Comparison of ENCODE assay signal across 20 cellular contexts in genomic region chr10:104505521-104506041, GRCh38.
DNase-seq lines count a peak whose midpoint lies in the region; ATAC-seq, FAIRE-seq and TF ChIP-seq lines count a peak whose summit lies in the region.
"Had no signal": no experiment of that assay in that cellular context is flagged by ENCODE, and none has a peak within 500 bp of the region (broad histone marks: within the 10 kb centered on the region; RNA-seq: fewer than 3 reads in every experiment).

No MANE protein-coding gene starts in this region.

- H3K9me3 Mint-ChIP-seq in H9 (no peaks in the 10 kb centered on the region; a peak in 1 of 5 replicates), WTC11 (no peaks in the 10 kb centered on the region)
- H3K9me3 Mint-ChIP-seq in natural killer cell treated with Interleukin-12 subunit alpha and Interleukin-12 subunit beta and Interleukin-15 and Interleukin-18, amount 100 ng/mL, for 72 hours: no peaks in the 10 kb centered on the region
- H3K9me3 Mint-ChIP-seq: CD14-positive monocyte; CD8-positive, alpha-beta T cell had no signal

- H4K8ac ChIP-seq in H9 (replicated peaks; ENCODE audit: insufficient read length, low read depth, low read length): no peak overlapping the region

- no peak overlapping the region for H2AK5ac ChIP-seq in H9 (ENCODE audit: insufficient read length, low read length)

- no peak overlapping the region for H3K23ac ChIP-seq in H9 (ENCODE audit: insufficient read length, low read depth, low read length)

- no TSS peak for BruUV-seq in A673 (replicated peaks; lab: Mats Ljungman, UMichigan)

- no peak overlapping the region for H2AFZ ChIP-seq in H9 (ENCODE audit: low read length)

- no peak overlapping the region for H4K91ac ChIP-seq in H9 (ENCODE audit: insufficient read length, low read depth, low read length)

- H3K23me2 ChIP-seq in H9 (ENCODE audit: insufficient read length, low read depth, low read length, poor library complexity, severe bottlenecking): no peaks in the 10 kb centered on the region

- H2BK20ac ChIP-seq in H9 (ENCODE audit: low read depth, low read length, poor library complexity, severe bottlenecking): no peak overlapping the region

- H3K18ac ChIP-seq in H9 (ENCODE audit: insufficient read length, low read depth, low read length): no peak overlapping the region

- no peak overlapping the region for H3T11ph ChIP-seq in H9 (ENCODE audit: low read length)

- H3K27ac ChIP-seq in A673 (ENCODE audit: low read depth, low read length, poor library complexity, severe bottlenecking): no peak overlapping the region
- H3K27ac ChIP-seq in H9 (ENCODE audit: insufficient read length, low read depth, low read length): no peak overlapping the region
- no peak overlapping the region for H3K27ac ChIP-seq in dorsolateral prefrontal cortex

- no peak for FAIRE-seq in GM19239 (lab: Jason Lieb, UNC)
- FAIRE-seq: A204.1, D721Med, G401.6, GM12892, H54 had no signal

- H3K9ac ChIP-seq in H9 (ENCODE audit: extremely low read depth, insufficient read length, low read length): no peak overlapping the region

- peaks cover 3% of the 10 kb centered on the region; the same call in 1 of the 2 replicates for H3K27me3 Mint-ChIP-seq in H9 (ENCODE audit: low read depth)
- H3K27me3 Mint-ChIP-seq in WTC11 (ENCODE audit: low read depth): no peaks in the 10 kb centered on the region
- H3K27me3 Mint-ChIP-seq in natural killer cell treated with Interleukin-12 subunit alpha and Interleukin-12 subunit beta and Interleukin-15 and Interleukin-18, amount 100 ng/mL, for 72 hours: peaks cover 21 to 36% of the 10 kb centered on the region in 2 donors

- H2BK15ac ChIP-seq in H9 (ENCODE audit: low read depth, low read length): no peak overlapping the region

- TF ChIP-seq CTCF in A673 (conservative IDR thresholded peaks at IDR 0.05; ENCODE audit: low read depth, low read length) (0 out of 2 replicates have a peak, but pooled peaks have one; percentile 11), H9 (conservative IDR thresholded peaks at IDR 0.05) (peak; percentile 50; the same call in 2 of the 3 replicates), WTC11 (IDR thresholded peaks at IDR 0.05) (no peak), dorsolateral prefrontal cortex (IDR thresholded peaks at IDR 0.05 in 54 of 56, conservative IDR thresholded peaks at IDR 0.05 in 2 of 56; ENCODE audit: low read depth in 1 of 56, partially characterized antibody in 56 of 56) (no peak)

- no peak overlapping the region for H2BK120ac ChIP-seq in H9 (ENCODE audit: low read depth, low read length, poor library complexity, severe bottlenecking)

- H3K4me1 Mint-ChIP-seq in H9 (peaks cover 16 to 24% of the 10 kb centered on the region in 2 experiments), WTC11 (peaks cover 16% of the 10 kb centered on the region)
- no peaks in the 10 kb centered on the region for H3K4me1 Mint-ChIP-seq in natural killer cell treated with Interleukin-12 subunit alpha and Interleukin-12 subunit beta and Interleukin-15 and Interleukin-18, amount 100 ng/mL, for 72 hours (ENCODE audit: low read depth in 2 of 2)

- H3K4me3 ChIP-seq in A673 (ENCODE audit: low read depth, low read length, poor library complexity, severe bottlenecking) (no peak overlapping the region), dorsolateral prefrontal cortex (no peak overlapping the region)

- intact Hi-C loops in A673 (cut with micrococcal nuclease; ENCODE audit: unreplicated experiment): no loop called here
- intact Hi-C loops in dorsolateral prefrontal cortex (cut with DNase I): no loop called here

- H3K4ac ChIP-seq in H9 (ENCODE audit: low read depth, low read length): no peak overlapping the region

- H3K27ac Mint-ChIP-seq in H9 (no peak overlapping the region), WTC11 (no peak overlapping the region)
- no peak overlapping the region for H3K27ac Mint-ChIP-seq in natural killer cell treated with Interleukin-12 subunit alpha and Interleukin-12 subunit beta and Interleukin-15 and Interleukin-18, amount 100 ng/mL, for 72 hours
- H3K27ac Mint-ChIP-seq: CD14-positive monocyte; CD8-positive, alpha-beta T cell had no signal

- POLR2A ChIA-PET in A673 (lab: Charles Lee; ENCODE audit: low non-redundant PET) (no interaction called here), WTC11 (lab: Charles Lee) (no interaction called here)

- H3K4me3 Mint-ChIP-seq in H9: no peak overlapping the region
- H3K4me3 Mint-ChIP-seq in WTC11: no peak overlapping the region
- no peak overlapping the region for H3K4me3 Mint-ChIP-seq in natural killer cell treated with Interleukin-12 subunit alpha and Interleukin-12 subunit beta and Interleukin-15 and Interleukin-18, amount 100 ng/mL, for 72 hours
- H3K4me3 Mint-ChIP-seq: CD14-positive monocyte; CD8-positive, alpha-beta T cell had no signal

- H2BK12ac ChIP-seq in H9 (ENCODE audit: insufficient read length, low read depth, low read length): no peak overlapping the region

- CTCF ChIA-PET in A673 (lab: Charles Lee): interaction anchor here (0.5 kb wide), 1 partner anchor 223 kb away, joined by 5 read pairs; no protein-coding TSS in a partner anchor
- CTCF ChIA-PET in WTC11 (lab: Charles Lee): interaction anchor here (1.9 kb wide), 1 partner anchor 41 kb away, joined by 7 read pairs; no protein-coding TSS in a partner anchor

- H3K56ac ChIP-seq in H9 (ENCODE audit: insufficient read length, low read depth, low read length): no peak overlapping the region

- H3K14ac ChIP-seq in H9 (ENCODE audit: insufficient read depth, low read length): no peak overlapping the region

- H4K20me1 ChIP-seq in H9 (ENCODE audit: control insufficient read depth, insufficient read depth, insufficient read length): no peaks in the 10 kb centered on the region

- ATAC-seq in WTC11: peak; percentile 82
- no peak for ATAC-seq in natural killer cell treated with Interleukin-12 subunit alpha and Interleukin-12 subunit beta and Interleukin-15 and Interleukin-18, amount 100 ng/mL, for 72 hours
- ATAC-seq: CD8-positive, alpha-beta T cell had no signal

- H3K79me1 ChIP-seq in H9 (ENCODE audit: insufficient read depth, low read depth, low read length, poor library complexity, severe bottlenecking): no peaks in the 10 kb centered on the region

- H3K9me3 ChIP-seq in A673 (ENCODE audit: low read depth, low read length, poor library complexity, severe bottlenecking): no peaks in the 10 kb centered on the region
- no peaks in the 10 kb centered on the region for H3K9me3 ChIP-seq in H9 (ENCODE audit: control insufficient read depth, low read depth, low read length)

- H3K4me1 ChIP-seq in A673 (ENCODE audit: insufficient read depth, low read length, poor library complexity, severe bottlenecking): no peaks in the 10 kb centered on the region
- no peaks in the 10 kb centered on the region for H3K4me1 ChIP-seq in H9 (ENCODE audit: insufficient read depth, low read length)

- no peak overlapping the region for H2BK5ac ChIP-seq in H9 (ENCODE audit: insufficient read length, low read length)

- no peak overlapping the region for H4K5ac ChIP-seq in H9 (ENCODE audit: insufficient read length, low read depth, low read length)

- no CpG with 5 or more reads among the region's 3 CpGs for WGBS in H9 (ENCODE audit: extremely low coverage, insufficient read length, low lambda C conversion rate)

- DNase-seq in A673 (ENCODE audit: low spot score): no peak
- no peak for DNase-seq in H9
- DNase-seq in WTC11 (ENCODE audit: low spot score): no peak
- peak; percentile 47 for DNase-seq in iPS-NIHi7 (ENCODE audit: extremely low spot score)
- no peak for DNase-seq in natural killer cell treated with Interleukin-12 subunit alpha and Interleukin-12 subunit beta and Interleukin-15 and Interleukin-18, amount 100 ng/mL, for 72 hours (ENCODE audit: low spot score)
- DNase-seq in GM19239 (ENCODE audit: insufficient read length, low spot score): no peak
- DNase-seq in dorsolateral prefrontal cortex: no peak
- no peak for DNase-seq in effector CD4-positive, alpha-beta T cell
- DNase-seq: CD8-positive, alpha-beta T cell; COR-L47; DMS153; DMS79 treated with DMSO at 0.1 percent for 48 hours; EL; KBM-7 had no signal

- H3K4me2 ChIP-seq in H9 (ENCODE audit: insufficient read depth, insufficient read length, low read length): no peak overlapping the region

- H3K79me2 ChIP-seq in H9 (ENCODE audit: insufficient read depth, low read length): no peaks in the 10 kb centered on the region

- H3K27me3 ChIP-seq in A673 (replicated peaks; ENCODE audit: insufficient read depth, low read depth, low read length, poor library complexity) (peaks cover 51% of the 10 kb centered on the region), H9 (ENCODE audit: insufficient read depth, low read length) (no peaks in the 10 kb centered on the region), dorsolateral prefrontal cortex (peaks cover 0 to 10% (median 0%) of the 10 kb centered on the region in 45 donors)

- no peaks in the 10 kb centered on the region for H3K36me3 Mint-ChIP-seq in H9 (ENCODE audit: insufficient read depth in 1 of 3, low read depth in 3 of 3)
- H3K36me3 Mint-ChIP-seq in WTC11: no peaks in the 10 kb centered on the region
- H3K36me3 Mint-ChIP-seq in natural killer cell treated with Interleukin-12 subunit alpha and Interleukin-12 subunit beta and Interleukin-15 and Interleukin-18, amount 100 ng/mL, for 72 hours: no peaks in the 10 kb centered on the region
- H3K36me3 Mint-ChIP-seq: CD14-positive monocyte; CD8-positive, alpha-beta T cell had no signal

- H3K36me3 ChIP-seq in A673 (ENCODE audit: insufficient read depth, low read length, poor library complexity, severe bottlenecking): no peaks in the 10 kb centered on the region

TF ChIP-seq in WTC11, 78 proteins besides CTCF, POLR2A, EP300 and RAD21 (continues in another document):
- TF ChIP-seq, protein P1, sequence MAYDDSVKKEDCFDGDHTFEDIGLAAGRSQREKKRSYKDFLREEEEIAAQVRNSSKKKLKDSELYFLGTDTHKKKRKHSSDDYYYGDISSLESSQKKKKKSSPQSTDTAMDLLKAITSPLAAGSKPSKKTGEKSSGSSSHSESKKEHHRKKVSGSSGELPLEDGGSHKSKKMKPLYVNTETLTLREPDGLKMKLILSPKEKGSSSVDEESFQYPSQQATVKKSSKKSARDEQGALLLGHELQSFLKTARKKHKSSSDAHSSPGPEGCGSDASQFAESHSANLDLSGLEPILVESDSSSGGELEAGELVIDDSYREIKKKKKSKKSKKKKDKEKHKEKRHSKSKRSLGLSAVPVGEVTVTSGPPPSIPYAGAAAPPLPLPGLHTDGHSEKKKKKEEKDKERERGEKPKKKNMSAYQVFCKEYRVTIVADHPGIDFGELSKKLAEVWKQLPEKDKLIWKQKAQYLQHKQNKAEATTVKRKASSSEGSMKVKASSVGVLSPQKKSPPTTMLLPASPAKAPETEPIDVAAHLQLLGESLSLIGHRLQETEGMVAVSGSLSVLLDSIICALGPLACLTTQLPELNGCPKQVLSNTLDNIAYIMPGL (CRISPR knock-in tag; IDR thresholded peaks at IDR 0.05): no peak
- TF ChIP-seq NFYB (CRISPR knock-in tag; conservative IDR thresholded peaks at IDR 0.05; ENCODE audit: low read depth): no peak

Comparison
In these comparisons a context has a peak if more than half of its experiments do, and no peak if none do; other contexts are left out.
1. CTCF ChIP-seq: peak in A673 (single experiment) and H9 (single experiment); none in WTC11 (single experiment) and dorsolateral prefrontal cortex (0 of 56).